In the genomic region with DNA sequence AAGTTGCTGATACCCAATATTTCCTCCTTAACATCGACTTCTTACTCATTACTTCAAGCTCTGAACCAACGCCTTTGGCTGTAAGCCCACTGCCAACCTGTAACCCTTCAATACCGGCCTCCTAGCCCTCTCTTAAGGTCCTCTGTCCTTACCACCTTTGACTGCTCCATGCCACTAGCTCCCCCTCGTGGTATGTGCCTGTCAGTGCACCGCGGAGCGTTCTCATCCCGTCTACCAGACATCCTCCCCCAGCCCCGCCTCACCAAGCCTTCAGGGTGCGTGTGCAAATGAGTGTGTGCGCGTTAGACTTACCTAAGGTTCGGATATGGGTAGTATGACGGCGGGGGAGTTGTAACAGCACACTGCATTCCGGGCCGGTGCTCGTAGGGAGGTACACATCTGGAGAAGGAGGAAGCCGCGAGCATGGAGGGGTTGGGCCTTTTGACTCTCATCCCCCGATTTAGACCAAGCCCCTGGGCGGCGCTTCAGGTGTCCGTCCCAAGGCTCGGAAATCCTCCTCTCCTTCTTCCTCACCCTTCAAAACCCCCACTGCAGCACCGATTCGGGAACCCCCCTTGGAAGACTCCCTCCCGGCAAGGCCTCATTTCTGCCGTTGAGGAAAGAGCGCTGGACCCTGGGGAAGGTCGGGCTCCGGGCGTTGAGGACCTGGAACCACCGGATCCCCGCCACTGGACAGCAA, we compare ENCODE assay signal across 8 cellular contexts. TPM values are rescaled to one million over a fixed set of nuclear protein-coding genes. Genes with fewer than 3 reads are reported as not detected.
DNase-seq lines count a peak whose midpoint lies in the region; ATAC-seq, FAIRE-seq and TF ChIP-seq lines count a peak whose summit lies in the region.

No MANE protein-coding gene starts in this region.

- H3K9me3 ChIP-seq in BE2C (no peaks in the 10 kb centered on the region), astrocyte (ENCODE audit: insufficient read depth, low read depth, low read length) (no peaks in the 10 kb centered on the region)

- peaks cover 9% of the 10 kb centered on the region for H3K4me1 Mint-ChIP-seq in astrocyte (ENCODE audit: low read depth, unreplicated experiment)

- H3K27ac ChIP-seq in astrocyte (ENCODE audit: low read depth, low read length) = no peak overlapping the region

- H3K4me2 ChIP-seq in astrocyte (ENCODE audit: low read length) = peak overlapping the region; percentile 96

- no peaks in the 10 kb centered on the region for H3K27me3 ChIP-seq in BE2C
- peaks cover 5% of the 10 kb centered on the region for H3K27me3 ChIP-seq in astrocyte (ENCODE audit: insufficient read depth, low read length)

- H3K4me3 Mint-ChIP-seq in astrocyte (ENCODE audit: unreplicated experiment) = peak overlapping the region; percentile 74

- no peak overlapping the region for H3K27ac Mint-ChIP-seq in astrocyte (ENCODE audit: unreplicated experiment)

- TF ChIP-seq CTCF in BE2C (IDR thresholded peaks at IDR 0.05; ENCODE audit: low read depth, low read length) = peak; percentile 99
- peak; percentile 93 for TF ChIP-seq CTCF in astrocyte (IDR thresholded peaks at IDR 0.05; ENCODE audit: insufficient read depth, low read depth, low read length)

- no peak overlapping the region for H3K9ac ChIP-seq in astrocyte (ENCODE audit: low read length)

- peak overlapping the region; percentile 73 for H2AFZ ChIP-seq in astrocyte (ENCODE audit: low read depth, low read length)

- no peaks in the 10 kb centered on the region for H3K36me3 ChIP-seq in BE2C
- H3K36me3 ChIP-seq in astrocyte (ENCODE audit: insufficient read depth, low read length) = no peaks in the 10 kb centered on the region

- H3K27me3 Mint-ChIP-seq in astrocyte (ENCODE audit: low read depth, unreplicated experiment) = peaks cover 41% of the 10 kb centered on the region

- H3K79me2 ChIP-seq in astrocyte (ENCODE audit: insufficient read depth, low read length) = no peaks in the 10 kb centered on the region

- H3K4me1 ChIP-seq in BE2C (no peaks in the 10 kb centered on the region), astrocyte (ENCODE audit: insufficient read depth, low read length) (peaks cover 12% of the 10 kb centered on the region)

- FAIRE-seq in astrocyte (lab: Jason Lieb, UNC) = no peak
- FAIRE-seq in urothelium cell line (lab: Jason Lieb, UNC) = peak; percentile 95

- no peaks in the 10 kb centered on the region for H4K20me1 ChIP-seq in astrocyte (ENCODE audit: insufficient read depth, low read length)

- H3K4me3 ChIP-seq in BE2C (ENCODE audit: low read depth, low read length) = peak overlapping the region; percentile 37
- H3K4me3 ChIP-seq in astrocyte (ENCODE audit: insufficient read depth, low read depth, low read length) = no peak overlapping the region

- peaks cover 17% of the 10 kb centered on the region for H3K36me3 Mint-ChIP-seq in astrocyte (ENCODE audit: low read depth, unreplicated experiment)

- DNase-seq in BE2C (peak; percentile 84), NCI-H146 treated with DMSO at 0.1 percent for 48 hours (lab: John Stamatoyannopoulos, UW; ENCODE audit: unreplicated experiment) (peak; percentile 84), T-helper 2 cell (peak; percentile 65 to 90 (median 80)), astrocyte (ENCODE audit: low read depth) (peak; percentile 31), hepatic stellate cell (ENCODE audit: low spot score) (peak; percentile 93), putamen (ENCODE audit: low spot score) (peak; percentile 85), urothelium cell line (ENCODE audit: low spot score) (peak; percentile 89)

- H3K9me3 Mint-ChIP-seq in astrocyte (ENCODE audit: unreplicated experiment) = peaks cover 5% of the 10 kb centered on the region

- ATAC-seq in GM21576 (IDR thresholded peaks at IDR 0.05; ENCODE audit: unreplicated experiment) = peak; percentile 30

RNA-seq across cellular contexts. Expression of a gene that starts 2.8 kb away (rescaled TPM):
- polyA plus RNA-seq in BE2C (2012; ENCODE audit: insufficient read depth, insufficient read length, low read depth) = 0.63 TPM
- total RNA-seq in astrocyte = 6.9 and 7.3 TPM in 2 replicates

RNA-seq across cellular contexts. Expression of a gene that starts 50.1 kb away (rescaled TPM):
- 7.3 TPM for polyA plus RNA-seq in BE2C (2012; ENCODE audit: insufficient read depth, insufficient read length, low read depth)
- total RNA-seq in astrocyte = 12.8 and 12.9 TPM in 2 replicates

RNA-seq across cellular contexts. Expression of a gene that starts 50.4 kb away (rescaled TPM):
- polyA plus RNA-seq in BE2C (2012; ENCODE audit: insufficient read depth, insufficient read length, low read depth) = 0.37 TPM
- total RNA-seq in astrocyte = 0.79 and 0.86 TPM in 2 replicates

Comparison
In these comparisons a context has a peak if more than half of its experiments do, and no peak if none do; other contexts are left out.
1. DNase-seq: peak in every context shown above with its lines; median percentile 93 in hepatic stellate cell; 89 in urothelium cell line; 85 in putamen; 84 in BE2C; 84 in NCI-H146 treated with DMSO at 0.1 percent for 48 hours; 80 in T-helper 2 cell; 31 in astrocyte.